Comparison of ENCODE assay signal across 8 cellular contexts in the genomic region with DNA sequence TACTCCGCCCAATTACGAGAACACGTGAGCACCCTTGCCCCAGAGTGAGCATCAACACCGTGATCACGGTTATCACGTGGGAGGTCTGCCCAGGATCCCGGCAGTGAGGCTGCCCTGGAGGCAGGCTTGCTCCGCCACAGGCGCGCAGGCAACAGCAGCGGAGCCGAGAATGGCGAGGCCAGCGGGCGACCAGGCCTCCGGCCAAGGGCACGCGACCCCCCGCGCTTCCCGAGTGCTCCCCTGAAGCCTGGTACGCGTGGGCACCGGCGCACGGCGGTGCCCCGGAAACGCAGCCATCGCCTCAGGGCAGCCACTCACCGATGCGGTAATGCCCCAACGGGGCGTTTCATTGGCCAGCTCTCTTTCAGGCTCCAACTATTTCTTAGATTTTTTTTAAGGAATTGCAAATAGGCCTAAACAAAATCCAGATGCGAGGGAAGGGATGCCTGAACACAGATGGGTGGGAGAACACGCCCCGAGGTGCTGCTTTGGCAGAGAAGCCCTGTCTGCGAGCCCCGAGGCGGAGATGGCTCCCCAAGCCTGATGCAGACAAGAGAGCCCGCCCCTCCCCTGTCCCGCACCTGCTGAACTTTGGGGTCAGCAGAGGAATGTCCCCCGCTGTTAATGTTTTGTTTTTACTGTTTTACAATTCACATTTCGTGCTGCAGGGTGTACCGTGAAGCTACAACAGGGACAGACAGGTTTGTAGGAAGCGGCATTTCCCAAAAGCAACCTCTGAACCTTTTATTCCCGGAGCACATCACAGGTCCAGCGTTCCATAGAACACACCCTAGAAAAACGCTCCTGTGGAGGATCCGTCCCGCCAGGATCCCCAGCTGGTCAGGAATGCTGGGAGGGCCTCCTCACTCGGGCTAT.
DNase-seq lines count a peak whose midpoint lies in the region; ATAC-seq, FAIRE-seq and TF ChIP-seq lines count a peak whose summit lies in the region.

No MANE protein-coding gene starts in this region.

- no peaks in the 10 kb centered on the region for H3K79me2 ChIP-seq in H1 (ENCODE audit: control insufficient read depth in 1 of 2, insufficient read depth in 2 of 2, low read length in 2 of 2)

- H2BK20ac ChIP-seq in H1 (ENCODE audit: low read length) = peak overlapping the region; percentile 94; the same call in 1 of the 2 replicates

- peak overlapping the region; percentile 83 to 91 for H3K4me2 ChIP-seq in H1 (ENCODE audit: insufficient read depth in 1 of 2, low read depth in 2 of 2, low read length in 2 of 2)

- H3K79me1 ChIP-seq in H1 (ENCODE audit: low read depth, low read length) = no peaks in the 10 kb centered on the region

- H3K23ac ChIP-seq in H1 (ENCODE audit: insufficient read length) = no peak overlapping the region

- DNase-seq in CD4-positive, alpha-beta memory T cell = peak in 2 of 5 donors; percentile 12 to 15
- DNase-seq in NCI-H748 treated with DMSO at 0.1 percent for 48 hours (lab: John Stamatoyannopoulos, UW) (peak; percentile 24), H1 (ENCODE audit: low read depth in 1 of 2, low spot score in 2 of 2) (peak; percentile 69 to 83), medulla oblongata (ENCODE audit: extremely low spot score) (peak; percentile 56), tibial nerve (ENCODE audit: low spot score in 2 of 2) (no peak), SKM-1 treated with dmso at 0.1 percent for 144 hours (lab: John Stamatoyannopoulos, UW; ENCODE audit: unreplicated experiment) (no peak)
- no peak for DNase-seq in stimulated activated CD4-positive, alpha-beta T cell treated with anti-CD3 and anti-CD28 coated beads, Interleukin-4, amount 100 ng/mL, for 4 hours

- peak overlapping the region; percentile 92 for H2BK5ac ChIP-seq in H1 (ENCODE audit: low read depth, low read length)

- POLR2A ChIA-PET in CD4-positive, alpha-beta memory T cell (lab: Charles Lee; ENCODE audit: partially characterized antibody) = interaction anchor here (1.7 kb wide), 1 partner anchor 29 kb away, joined by 5 read pairs; no protein-coding TSS in a partner anchor
- POLR2A ChIA-PET in H1 (lab: Charles Lee; ENCODE audit: partially characterized antibody) = interaction anchor here (0.6 to 5.7 kb wide), 14 partner anchors 11 to 173 kb away, joined by 3 to 68 read pairs (median 5); partner anchors contain the start of genes MRPL57, SKA3 and ZDHHC20

- peak overlapping the region; percentile 17; the same call in 1 of the 2 replicates for H2AFZ ChIP-seq in H1 (ENCODE audit: low read length)

- H3K9ac ChIP-seq in H1 (replicated peaks in 1 of 4; ENCODE audit: extremely low read depth in 1 of 4, low read depth in 3 of 4, low read length in 3 of 4) = peak overlapping the region in 3 of 4 experiments; percentile 45 to 76 (median 69); a peak in 6 of 7 replicates

- peaks cover 15 to 31% (median 25%) of the 10 kb centered on the region in 4 donors for H3K4me1 Mint-ChIP-seq in CD4-positive, alpha-beta memory T cell

- peak overlapping the region; percentile 93; the same call in 1 of the 2 replicates for H2BK15ac ChIP-seq in H1 (ENCODE audit: low read length)

- no peaks in the 10 kb centered on the region for H3K36me3 ChIP-seq in CD4-positive, alpha-beta memory T cell (ENCODE audit: insufficient read depth, low read length)
- H3K36me3 ChIP-seq in H1 (ENCODE audit: control insufficient read depth in 2 of 4, insufficient read depth in 4 of 4, low read length in 3 of 4) = no peaks in the 10 kb centered on the region
- peaks cover 0 to 34% (median 0%) of the 10 kb centered on the region in 3 donors for H3K36me3 ChIP-seq in tibial nerve

- H3K4me3 Mint-ChIP-seq in CD4-positive, alpha-beta memory T cell = peak overlapping the region in 6 of 8 donors; percentile 27 to 77 (median 64)

- H3K9me3 Mint-ChIP-seq in CD4-positive, alpha-beta memory T cell = no peaks in the 10 kb centered on the region

- TF ChIP-seq CTCF in H1 (IDR thresholded peaks at IDR 0.05; ENCODE audit: control extremely low read depth in 1 of 3, insufficient read depth in 1 of 3, low read depth in 1 of 3, low read length in 3 of 3) (no peak), tibial nerve (IDR thresholded peaks at IDR 0.05) (no peak)

- no peaks in the 10 kb centered on the region for H3K27me3 Mint-ChIP-seq in CD4-positive, alpha-beta memory T cell

- CTCF ChIA-PET in CD4-positive, alpha-beta memory T cell (lab: Charles Lee; ENCODE audit: partially characterized antibody) = interaction anchor here (0.7 to 1.8 kb wide), 3 partner anchors 18 to 151 kb away, joined by 3 to 4 read pairs (median 4); no protein-coding TSS in a partner anchor
- CTCF ChIA-PET in H1 (lab: Charles Lee; ENCODE audit: partially characterized antibody) = interaction anchor here (0.6 to 5.4 kb wide), 6 partner anchors 11 to 28 kb away, joined by 3 to 40 read pairs (median 5); no protein-coding TSS in a partner anchor

- no peaks in the 10 kb centered on the region for H4K20me1 ChIP-seq in H1 (replicated peaks in 1 of 2; ENCODE audit: control insufficient read depth in 1 of 2, insufficient read depth in 2 of 2, low read length in 2 of 2)

- peak overlapping the region; percentile 75 for H3K18ac ChIP-seq in H1 (ENCODE audit: extremely low read depth, low read length)

- H3K4ac ChIP-seq in H1 (replicated peaks; ENCODE audit: insufficient read length, low read depth, low read length) = no peak overlapping the region

- peaks cover 25% of the 10 kb centered on the region for H3K4me1 ChIP-seq in CD4-positive, alpha-beta memory T cell (ENCODE audit: insufficient read depth, low read length)
- H3K4me1 ChIP-seq in H1 (replicated peaks in 1 of 4; ENCODE audit: control insufficient read depth in 3 of 4, insufficient read depth in 4 of 4, low read length in 3 of 4) (peaks cover 19 to 32% (median 21%) of the 10 kb centered on the region in 4 experiments), tibial nerve (peaks cover 0 to 5% (median 0%) of the 10 kb centered on the region in 4 donors)

- WGBS in H1 (ENCODE audit: extremely low coverage in 1 of 2, insufficient coverage in 1 of 2, insufficient read length in 1 of 2, insufficient replicate concordance in 2 of 2, low coverage in 1 of 2, low lambda C conversion rate in 2 of 2, missing lambda C conversion rate in 1 of 2), 2 experiments = 2% methylated on average over 52 of the region's 52 CpGs; no CpG with 5 or more reads in 1 of the 2 experiments
- 23 to 26% methylated on average over 52 of the region's 52 CpGs for whole genome bisulfite sequencing in tibial nerve, 2 donors

- no peaks in the 10 kb centered on the region for H3K9me3 ChIP-seq in CD4-positive, alpha-beta memory T cell (ENCODE audit: control insufficient read depth in 1 of 2, low read length in 2 of 2)
- H3K9me3 ChIP-seq in H1 (ENCODE audit: insufficient read depth in 2 of 2, low read depth in 1 of 2, low read length in 1 of 2) = no peaks in the 10 kb centered on the region
- H3K9me3 ChIP-seq in tibial nerve = peaks cover 0 to 7% (median 0%) of the 10 kb centered on the region in 4 donors

- peak overlapping the region; percentile 99 for H4K91ac ChIP-seq in H1 (replicated peaks; ENCODE audit: insufficient read length, low read length)

- intact Hi-C loops in CD4-positive, alpha-beta memory T cell (cut with micrococcal nuclease) = no loop called here

- H3K23me2 ChIP-seq in H1 (ENCODE audit: low read depth, low read length) = peaks cover 2% of the 10 kb centered on the region; the same call in 1 of the 2 replicates

- H4K5ac ChIP-seq in H1 (ENCODE audit: insufficient read length, low read depth, low read length) = peak overlapping the region; percentile 57

- H3K27ac ChIP-seq in CD4-positive, alpha-beta memory T cell (ENCODE audit: low read depth, low read length) = no peak overlapping the region
- H3K27ac ChIP-seq in H1 (ENCODE audit: low read depth, low read length) (peak overlapping the region; percentile 88), tibial nerve (no peak overlapping the region)

- peak overlapping the region; percentile 96 for H4K8ac ChIP-seq in H1 (ENCODE audit: extremely low read depth, insufficient read depth, low read length)

- H3K4me3 ChIP-seq in CD4-positive, alpha-beta memory T cell (ENCODE audit: low read length in 2 of 2) = peak overlapping the region in 1 of 2 donors; percentile 43
- H3K4me3 ChIP-seq in H1 (ENCODE audit: extremely low read depth in 1 of 4, insufficient read depth in 2 of 4, low read depth in 3 of 4, low read length in 4 of 4) = peak overlapping the region; percentile 37 to 60 (median 48)
- H3K4me3 ChIP-seq in tibial nerve = peak overlapping the region; percentile 14 to 54 (median 34)

- peak overlapping the region; percentile 93 for H2BK120ac ChIP-seq in H1 (replicated peaks; ENCODE audit: low read depth, low read length)

- H3K14ac ChIP-seq in H1 (ENCODE audit: insufficient read length) = no peak overlapping the region

- peak; percentile 57 to 83 for TF ChIP-seq POLR2A in H1 (IDR thresholded peaks at IDR 0.05; ENCODE audit: control extremely low read depth in 1 of 2, low read depth in 2 of 2, low read length in 2 of 2)
- TF ChIP-seq POLR2A in tibial nerve (IDR thresholded peaks at IDR 0.05) = no peak

- no peak for ATAC-seq in HG02885 (IDR thresholded peaks at IDR 0.05; ENCODE audit: poor library complexity, unreplicated experiment)

- H2BK12ac ChIP-seq in H1 (ENCODE audit: low read depth, low read length) = peak overlapping the region; percentile 72

- TF ChIP-seq EP300 in H1 (IDR thresholded peaks at IDR 0.05; ENCODE audit: borderline replicate concordance in 1 of 2, low read depth in 2 of 2, low read length in 2 of 2) = 0 out of 3 replicates have a peak, but pooled peaks of 1 of the 2 experiments have one; percentile 45
- TF ChIP-seq EP300 in tibial nerve (IDR thresholded peaks at IDR 0.05) = no peak

- TF ChIP-seq RAD21 in H1 (IDR thresholded peaks at IDR 0.05 in 1 of 2, conservative IDR thresholded peaks at IDR 0.05 in 1 of 2; ENCODE audit: low read depth in 2 of 2, low read length in 2 of 2) = peak in 1 of 2 experiments; percentile 30; a peak in 2 of 4 replicates

- FAIRE-seq in H1 (lab: Jason Lieb, UNC) = peak; percentile 98

- peak overlapping the region in 2 of 7 donors; percentile 23 to 89 for H3K27ac Mint-ChIP-seq in CD4-positive, alpha-beta memory T cell

- H3K56ac ChIP-seq in H1 (replicated peaks; ENCODE audit: insufficient read length, low read depth, low read length) = no peak overlapping the region

- peaks cover 0 to 6% of the 10 kb centered on the region in 2 donors for H3K36me3 Mint-ChIP-seq in CD4-positive, alpha-beta memory T cell

- H2AK5ac ChIP-seq in H1 (ENCODE audit: low read depth, low read length) = no peak overlapping the region; the same call in 1 of the 2 replicates

- H3K27me3 ChIP-seq in CD4-positive, alpha-beta memory T cell (ENCODE audit: insufficient read depth, low read length) = no peaks in the 10 kb centered on the region
- H3K27me3 ChIP-seq in H1 (replicated peaks in 1 of 4; ENCODE audit: control insufficient read depth in 3 of 4, extremely low read depth in 1 of 4, insufficient read depth in 3 of 4, low read length in 3 of 4) = peaks cover 0 to 2% (median 0%) of the 10 kb centered on the region in 4 experiments; a peak in 2 of 7 replicates
- H3K27me3 ChIP-seq in tibial nerve = no peaks in the 10 kb centered on the region

TF ChIP-seq in H1, 55 proteins besides CTCF, POLR2A, EP300 and RAD21 (continues in another document):
- TF ChIP-seq HDAC2 (IDR thresholded peaks at IDR 0.05; ENCODE audit: borderline replicate concordance in 1 of 2, low read depth in 2 of 2, low read length in 2 of 2) (no peak), SUZ12 (IDR thresholded peaks at IDR 0.05; ENCODE audit: low read length) (no peak), RXRA (IDR thresholded peaks at IDR 0.05; ENCODE audit: insufficient read depth, low read depth, low read length) (no peak)

Comparison
In these comparisons a context has a peak if more than half of its experiments do, and no peak if none do; other contexts are left out.
1. DNase-seq: peak in NCI-H748 treated with DMSO at 0.1 percent for 48 hours (single experiment), H1 (2 of 2) and medulla oblongata (single experiment); none in tibial nerve (0 of 2), stimulated activated CD4-positive, alpha-beta T cell treated with anti-CD3 and anti-CD28 coated beads, Interleukin-4, amount 100 ng/mL, for 4 hours (0 of 2) and SKM-1 treated with dmso at 0.1 percent for 144 hours (single experiment).
2. POLR2A ChIP-seq: peak in H1 (2 of 2); none in tibial nerve (0 of 2).